1 cellular context compared by ENCODE assay signal in genomic region chr1:247360991-247361721, GRCh38.
TF ChIP-seq lines count a peak whose summit lies in the region.

No MANE protein-coding gene starts in this region.

TF ChIP-seq in GM12878, 131 proteins besides CTCF, POLR2A, EP300 and RAD21:
- TF ChIP-seq BCLAF1 (IDR thresholded peaks at IDR 0.05) (no peak), SIN3A (IDR thresholded peaks at IDR 0.05; ENCODE audit: low read depth, low read length) (no peak), RELB (IDR thresholded peaks at IDR 0.05; ENCODE audit: low read depth) (peak; percentile 44; the same call in 1 of the 2 replicates), ZNF592 (IDR thresholded peaks at IDR 0.05) (no peak), IKZF2 (IDR thresholded peaks at IDR 0.05) (peak; percentile 27 to 36; a peak in 2 of 4 replicates), ZNF622 (IDR thresholded peaks at IDR 0.05) (no peak), IKZF1 (conservative IDR thresholded peaks at IDR 0.05) (peak; percentile 50), ZNF24 (IDR thresholded peaks at IDR 0.05) (0 out of 2 replicates have a peak, but pooled peaks have one; percentile 35), BMI1 (IDR thresholded peaks at IDR 0.05; ENCODE audit: borderline replicate concordance) (no peak), ZBTB33 (IDR thresholded peaks at IDR 0.05) (no peak), SREBF1 (IDR thresholded peaks at IDR 0.05; ENCODE audit: low read length) (no peak), MLLT1 (IDR thresholded peaks at IDR 0.05) (peak; percentile 27; the same call in 1 of the 2 replicates), IRF5 (IDR thresholded peaks at IDR 0.05; ENCODE audit: borderline replicate concordance) (no peak), ZBTB11 (CRISPR knock-in tag; IDR thresholded peaks at IDR 0.05) (no peak), RAD51 (IDR thresholded peaks at IDR 0.05) (peak; percentile 73), ASH2L (IDR thresholded peaks at IDR 0.05; ENCODE audit: borderline replicate concordance, low read depth) (no peak), BHLHE40 (IDR thresholded peaks at IDR 0.05; ENCODE audit: borderline replicate concordance in 1 of 2, low read depth in 2 of 2, low read length in 1 of 2) (peak in 1 of 2 experiments; percentile 45; a peak in 1 of 4 replicates), ZNF687 (IDR thresholded peaks at IDR 0.05) (peak; percentile 67; the same call in 1 of the 2 replicates), MEF2B (IDR thresholded peaks at IDR 0.05; ENCODE audit: partially characterized antibody, poor library complexity, severe bottlenecking) (peak; percentile 36), PAX8 (IDR thresholded peaks at IDR 0.05) (no peak)
